In the genomic region with DNA sequence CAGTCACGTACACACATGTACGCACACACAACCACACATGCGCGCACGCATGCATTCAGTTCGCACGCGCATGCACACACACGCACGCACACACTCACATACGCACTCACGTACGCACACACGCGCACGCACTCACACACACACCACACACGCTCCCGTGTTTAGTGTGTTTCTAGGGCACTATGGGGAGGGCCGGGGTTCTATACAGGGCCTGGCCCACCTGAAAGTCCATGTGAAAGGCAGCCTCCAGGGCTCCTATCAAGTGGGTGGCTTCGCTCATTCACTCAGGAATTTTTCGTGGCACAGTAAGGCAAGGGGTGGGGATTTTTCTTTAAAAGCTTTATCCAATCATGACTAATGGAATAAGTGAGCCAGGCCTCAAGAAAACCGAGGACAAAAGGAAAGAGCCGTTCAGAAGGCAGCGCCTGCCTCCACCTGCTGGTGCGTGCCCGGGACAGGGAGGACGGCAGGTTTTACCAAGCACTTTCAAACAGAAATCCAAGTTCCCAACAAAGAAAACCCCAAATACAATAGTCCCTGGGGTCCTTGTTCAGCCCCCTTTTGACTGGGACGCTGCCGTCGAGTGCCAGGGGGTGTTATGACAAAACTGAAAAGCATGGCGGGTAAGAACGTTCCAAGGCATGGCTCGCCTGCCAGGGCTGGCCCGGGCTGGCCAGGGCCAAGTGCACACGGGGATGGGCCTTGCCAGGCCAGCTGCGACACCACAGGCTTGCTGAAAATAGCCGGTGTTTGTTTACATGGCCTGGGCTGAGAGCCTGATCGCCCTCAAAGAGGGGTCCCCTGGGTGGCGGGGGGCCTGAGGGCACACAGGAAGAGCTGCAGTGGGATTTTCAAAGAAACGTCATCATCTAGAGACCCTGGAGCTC, we compare ENCODE assay signal across 10 cellular contexts.
A peak's percentile ranks its signal among the peaks of the same experiment; 100 is the strongest.
DNase-seq lines count a peak whose midpoint lies in the region; ATAC-seq and TF ChIP-seq lines count a peak whose summit lies in the region.
"Had no signal": no experiment of that assay in that cellular context is flagged by ENCODE, and none has a peak within 500 bp of the region (broad histone marks: within the 10 kb centered on the region; RNA-seq: fewer than 3 reads in every experiment).

No MANE protein-coding gene starts in this region.

- TF ChIP-seq CTCF in HCT116 (IDR thresholded peaks at IDR 0.05 in 2 of 3, conservative IDR thresholded peaks at IDR 0.05 in 1 of 3; ENCODE audit: borderline replicate concordance in 1 of 3, insufficient read depth in 1 of 3, low read depth in 2 of 3, low read length in 2 of 3) (0 out of 6 replicates have a peak, but pooled peaks of 2 of the 3 experiments have one; percentile 6), adrenal gland (IDR thresholded peaks at IDR 0.05) (peak in 4 of 6 experiments; percentile 18 to 34 (median 30)), left ventricle myocardium inferior (IDR thresholded peaks at IDR 0.05; ENCODE audit: borderline replicate concordance) (no peak)

- H3K36me3 ChIP-seq in HCT116 (ENCODE audit: control insufficient read depth in 1 of 2, insufficient read depth in 2 of 2, low read length in 2 of 2), result no peaks in the 10 kb centered on the region
- no peaks in the 10 kb centered on the region for H3K36me3 ChIP-seq in adrenal gland (replicated peaks in 1 of 2)
- no peaks in the 10 kb centered on the region for H3K36me3 ChIP-seq in left ventricle myocardium inferior
- H3K36me3 ChIP-seq: ovary had no signal

- intact Hi-C loops in HCT116 (cut with micrococcal nuclease), result no loop called here
- intact Hi-C loops in adrenal gland (cut with DNase I), result no loop called here
- intact Hi-C loops in left ventricle myocardium inferior (cut with micrococcal nuclease), result no loop called here

- peak; percentile 52 for TF ChIP-seq RAD21 in HCT116 (IDR thresholded peaks at IDR 0.05; ENCODE audit: low read depth)

- H2AFZ ChIP-seq in HCT116 (ENCODE audit: low read depth, low read length, poor library complexity, severe bottlenecking), result no peak overlapping the region

- RAD21 ChIA-PET in HCT116 (lab: Charles Lee; ENCODE audit: low non-redundant PET in 1 of 2, low total read pairs in 2 of 2, uncharacterized antibody in 2 of 2, unreplicated experiment in 2 of 2), result no interaction called here

- no peak overlapping the region for H3K9ac ChIP-seq in HCT116 (ENCODE audit: low read length)

- ATAC-seq in HCT116, result peak; percentile 49
- no peak for ATAC-seq in GM19035 (IDR thresholded peaks at IDR 0.05; ENCODE audit: unreplicated experiment)
- no peak for ATAC-seq in HG02852 (IDR thresholded peaks at IDR 0.05; ENCODE audit: unreplicated experiment)

- H3K4me3 ChIP-seq in HCT116 (replicated peaks in 1 of 2; ENCODE audit: low read depth in 1 of 2, low read length in 2 of 2) (no peak overlapping the region), adrenal gland (no peak overlapping the region), left ventricle myocardium inferior (no peak overlapping the region), skin epidermis (no peak overlapping the region)
- H3K4me3 ChIP-seq: ovary had no signal

- H3K27ac ChIP-seq in HCT116 (ENCODE audit: low read depth, low read length) (no peak overlapping the region), adrenal gland (peak overlapping the region in 4 of 5 donors; percentile 42 to 85 (median 76)), left ventricle myocardium inferior (replicated peaks) (peak overlapping the region; percentile 84), skin epidermis (peak overlapping the region in 17 of 21 experiments; percentile 2 to 85 (median 69))

- WGBS in adrenal gland, 4 donors, result 74 to 86% (median 77%) methylated on average over 38 to 40 of the region's 40 CpGs

- no TSS peak for BruUV-seq in HCT116 (replicated peaks; lab: Mats Ljungman, UMichigan)

- no peak overlapping the region; the same call in 1 of the 2 replicates for H3K4me2 ChIP-seq in HCT116 (ENCODE audit: low read length)

- no peaks in the 10 kb centered on the region for H4K20me1 ChIP-seq in HCT116 (ENCODE audit: insufficient read depth)

- DNase-seq in HCT116 (ENCODE audit: low read depth, low spot score), result no peak
- DNase-seq in adrenal gland, result peak in 4 of 7 donors; percentile 58 to 76 (median 64)
- peak; percentile 59 for DNase-seq in left ventricle myocardium inferior
- no peak for DNase-seq in SKM-1 (lab: John Stamatoyannopoulos, UW; ENCODE audit: unreplicated experiment)
- no peak for DNase-seq in cerebellar nuclear complex (lab: John Stamatoyannopoulos, UW)
- DNase-seq: T1000 had no signal

- CTCF ChIA-PET in HCT116 (lab: Charles Lee), result no interaction called here

- TF ChIP-seq POLR2A in HCT116 (IDR thresholded peaks at IDR 0.05; ENCODE audit: borderline replicate concordance, extremely low read depth, insufficient read depth, insufficient read length) (no peak), adrenal gland (IDR thresholded peaks at IDR 0.05) (no peak)

- H3K9me3 ChIP-seq in HCT116 (ENCODE audit: control insufficient read depth in 1 of 2, insufficient read depth in 1 of 2, low read depth in 1 of 2, low read length in 2 of 2) (no peaks in the 10 kb centered on the region), adrenal gland (replicated peaks in 1 of 3) (no peaks in the 10 kb centered on the region), left ventricle myocardium inferior (replicated peaks) (no peaks in the 10 kb centered on the region)
- H3K9me3 ChIP-seq: ovary had no signal

- H3K9me2 ChIP-seq in HCT116 (ENCODE audit: insufficient read depth), result no peaks in the 10 kb centered on the region

- POLR2A ChIA-PET in HCT116 (lab: Charles Lee), result no interaction called here

- H3K79me2 ChIP-seq in HCT116 (ENCODE audit: insufficient read depth, low read length), result peaks cover 18% of the 10 kb centered on the region; the same call in 1 of the 2 replicates

- H3K4me1 ChIP-seq in HCT116 (ENCODE audit: control insufficient read depth in 1 of 2, insufficient read depth in 2 of 2, low read length in 2 of 2), result peaks cover 0 to 52% of the 10 kb centered on the region in 2 experiments; a peak in 3 of 4 replicates
- H3K4me1 ChIP-seq in adrenal gland (replicated peaks in 1 of 2), result peaks cover 52 to 74% of the 10 kb centered on the region in 2 donors
- peaks cover 97% of the 10 kb centered on the region for H3K4me1 ChIP-seq in left ventricle myocardium inferior

- H3K27me3 ChIP-seq in HCT116 (ENCODE audit: insufficient read depth, low read length), result no peaks in the 10 kb centered on the region
- no peaks in the 10 kb centered on the region for H3K27me3 ChIP-seq in adrenal gland
- H3K27me3 ChIP-seq in left ventricle myocardium inferior (ENCODE audit: low read depth), result no peaks in the 10 kb centered on the region
- H3K27me3 ChIP-seq: ovary had no signal

TF ChIP-seq in HCT116, 20 proteins besides CTCF, POLR2A, EP300 and RAD21:
- TF ChIP-seq EZH2phosphoT487 (IDR thresholded peaks at IDR 0.05; ENCODE audit: borderline replicate concordance) (no peak), ZBTB33 (IDR thresholded peaks at IDR 0.05; ENCODE audit: extremely low read depth, insufficient replicate concordance, low read length) (no peak), ZFX (IDR thresholded peaks at IDR 0.05) (no peak), ELF1 (IDR thresholded peaks at IDR 0.05; ENCODE audit: borderline replicate concordance, low read depth) (no peak), MAX (IDR thresholded peaks at IDR 0.05) (no peak), CEBPB (IDR thresholded peaks at IDR 0.05; ENCODE audit: low read depth) (no peak), ATF3 (IDR thresholded peaks at IDR 0.05) (no peak), POLR2AphosphoS5 (IDR thresholded peaks at IDR 0.05; ENCODE audit: low read depth, low read length) (no peak), SIN3A (IDR thresholded peaks at IDR 0.05; ENCODE audit: low read depth) (no peak), EZH2 (IDR thresholded peaks at IDR 0.05) (no peak), SP1 (IDR thresholded peaks at IDR 0.05; ENCODE audit: low read depth) (no peak), TCF7L2 (IDR thresholded peaks at IDR 0.05; ENCODE audit: borderline replicate concordance, extremely low read depth, insufficient read depth, insufficient read length) (no peak), FOSL1 (IDR thresholded peaks at IDR 0.05; ENCODE audit: low read depth) (no peak; the same call in 1 of the 2 replicates)
TF ChIP-seq in HCT116: peak in this region for 0.

Comparison
In these comparisons a context has a peak if more than half of its experiments do, and no peak if none do; other contexts are left out.
1. DNase-seq: peak in adrenal gland (4 of 7) and left ventricle myocardium inferior (single experiment); none in HCT116 (single experiment), SKM-1 (single experiment) and cerebellar nuclear complex (0 of 2).